Comparison of ENCODE assay signal across 26 cellular contexts in genomic region chr1:162240643-162240976, GRCh38.
"Had no signal": no experiment of that assay in that cellular context is flagged by ENCODE, and none has a peak within 500 bp of the region (broad histone marks: within the 10 kb centered on the region; RNA-seq: fewer than 3 reads in every experiment).

No MANE protein-coding gene starts in this region.

- FAIRE-seq: endothelial cell of umbilical vein, kidney had no signal

- H3K27ac Mint-ChIP-seq: naive thymus-derived CD8-positive, alpha-beta T cell; stimulated activated effector memory CD8-positive, alpha-beta T cell treated with anti-CD3 and anti-CD28 coated beads, Interleukin-12 subunit alpha, Interleukin-12 subunit beta, amount 100 ng/mL, for 72 hours had no signal

- ATAC-seq: gastroesophageal sphincter; naive thymus-derived CD8-positive, alpha-beta T cell; right cardiac atrium; stimulated activated effector memory CD8-positive, alpha-beta T cell treated with anti-CD3 and anti-CD28 coated beads, Interleukin-12 subunit alpha, Interleukin-12 subunit beta, amount 100 ng/mL, for 72 hours had no signal

- H3K4me3 Mint-ChIP-seq: naive thymus-derived CD8-positive, alpha-beta T cell; neural crest cell; stimulated activated effector memory CD8-positive, alpha-beta T cell treated with anti-CD3 and anti-CD28 coated beads, Interleukin-12 subunit alpha, Interleukin-12 subunit beta, amount 100 ng/mL, for 72 hours had no signal

- H3K9me3 ChIP-seq: esophagus muscularis mucosa, gastroesophageal sphincter, heart left ventricle, left lung, prostate gland, sigmoid colon, stomach, thyroid gland, vagina had no signal

- DNase-seq: dermis blood vessel endothelial cell; effector memory CD4-positive, alpha-beta T cell; heart left ventricle; kidney; left lung; mesendoderm; midbrain; naive thymus-derived CD8-positive, alpha-beta T cell; right cardiac atrium; sigmoid colon; stimulated activated CD4-positive, alpha-beta T cell treated with anti-CD3 and anti-CD28 coated beads, Interleukin-2, amount 100 ng/mL, for 24 hours; stimulated activated CD4-positive, alpha-beta T cell treated with anti-CD3 and anti-CD28 coated beads, Interleukin-4, amount 100 ng/mL, for 24 hours; stimulated activated naive CD4-positive, alpha-beta T cell treated with Interleukin-2 at 50 U/mL for 16 hours; stomach; trophoblast cell had no signal

- H3K27me3 ChIP-seq: esophagus muscularis mucosa, gastroesophageal sphincter, heart left ventricle, hepatocyte, left lung, sigmoid colon, stomach, thyroid gland, vagina had no signal

- H3K4me1 ChIP-seq: foreskin keratinocyte, prostate gland, vagina had no signal

- H3K4me3 ChIP-seq: coronary artery, esophagus muscularis mucosa, gastroesophageal sphincter, heart left ventricle, hepatocyte, left lung, prostate gland, sigmoid colon, stomach, thyroid gland, vagina had no signal

- H3K9me3 Mint-ChIP-seq: naive thymus-derived CD8-positive, alpha-beta T cell; stimulated activated effector memory CD8-positive, alpha-beta T cell treated with anti-CD3 and anti-CD28 coated beads, Interleukin-12 subunit alpha, Interleukin-12 subunit beta, amount 100 ng/mL, for 72 hours had no signal

- H2AFZ ChIP-seq: hepatocyte had no signal

- H3K36me3 ChIP-seq: esophagus muscularis mucosa, gastroesophageal sphincter, heart left ventricle, left lung, prostate gland, sigmoid colon, stomach, thyroid gland, vagina had no signal

- H3K4me2 ChIP-seq: hepatocyte had no signal

- H3K36me3 Mint-ChIP-seq: naive thymus-derived CD8-positive, alpha-beta T cell; stimulated activated effector memory CD8-positive, alpha-beta T cell treated with anti-CD3 and anti-CD28 coated beads, Interleukin-12 subunit alpha, Interleukin-12 subunit beta, amount 100 ng/mL, for 72 hours had no signal

- H3K4me1 Mint-ChIP-seq: stimulated activated effector memory CD8-positive, alpha-beta T cell treated with anti-CD3 and anti-CD28 coated beads, Interleukin-12 subunit alpha, Interleukin-12 subunit beta, amount 100 ng/mL, for 72 hours had no signal

- H3K27ac ChIP-seq: coronary artery, esophagus muscularis mucosa, foreskin keratinocyte, gastroesophageal sphincter, heart left ventricle, hepatocyte, left lung, prostate gland, sigmoid colon, stomach, thyroid gland, vagina had no signal
